14 cellular contexts compared by ENCODE assay signal in the genomic region with DNA sequence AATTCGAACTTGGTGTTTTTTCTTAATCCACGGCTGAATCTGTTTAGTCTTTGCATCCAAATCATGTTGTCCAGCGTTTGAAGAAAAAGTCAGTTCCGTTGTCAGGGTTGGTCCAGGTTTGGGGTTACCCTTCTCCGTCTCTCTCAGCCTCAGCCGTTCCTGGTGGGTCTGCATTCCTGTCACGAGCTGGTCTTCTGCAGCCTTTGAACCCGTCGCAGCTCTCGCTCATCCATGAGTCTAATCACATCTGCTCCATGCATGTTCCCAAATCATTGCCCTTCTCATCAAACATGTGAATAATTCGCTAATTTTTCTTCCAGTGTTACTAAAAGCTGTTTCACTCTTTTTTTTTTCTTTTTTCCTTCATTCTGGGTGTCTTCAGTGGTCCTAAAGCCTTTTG.
"Had no signal": no experiment of that assay in that cellular context is flagged by ENCODE, and none has a peak within 500 bp of the region (broad histone marks: within the 10 kb centered on the region; RNA-seq: fewer than 3 reads in every experiment).

No MANE protein-coding gene starts in this region.

- H3K27ac ChIP-seq: ascending aorta, psoas muscle, stomach, thoracic aorta, vagina, VCaP had no signal

- ATAC-seq: activated naive CD8-positive, alpha-beta T cell treated with anti-CD3 and anti-CD28 coated beads, Interleukin-2, amount 50 U/mL, for 24 hours; left colon; natural killer cell; psoas muscle had no signal

- H3K4me3 ChIP-seq: ascending aorta, psoas muscle, stomach, thoracic aorta, vagina had no signal

- H3K27me3 ChIP-seq: ascending aorta, vagina had no signal

- H3K36me3 ChIP-seq: ascending aorta, stomach, thoracic aorta, vagina had no signal

- H3K4me3 Mint-ChIP-seq: activated naive CD8-positive, alpha-beta T cell treated with anti-CD3 and anti-CD28 coated beads, Interleukin-2, amount 50 U/mL, for 24 hours; activated T-cell treated with anti-CD3 and anti-CD28 coated beads, Interleukin-2, amount 50 U/mL, for 24 hours; natural killer cell had no signal

- H3K9me3 Mint-ChIP-seq: activated naive CD8-positive, alpha-beta T cell treated with anti-CD3 and anti-CD28 coated beads, Interleukin-2, amount 50 U/mL, for 24 hours; activated T-cell treated with anti-CD3 and anti-CD28 coated beads, Interleukin-2, amount 50 U/mL, for 24 hours; natural killer cell had no signal

- H3K36me3 Mint-ChIP-seq: natural killer cell had no signal

- H3K9me3 ChIP-seq: ascending aorta, psoas muscle, stomach, thoracic aorta, vagina had no signal

- DNase-seq: activated CD4-positive, alpha-beta T cell treated with anti-CD3 and anti-CD28 coated beads for 48 hours; activated naive CD8-positive, alpha-beta T cell treated with anti-CD3 and anti-CD28 coated beads, Interleukin-2, amount 50 U/mL, for 24 hours; activated T-cell treated with anti-CD3 and anti-CD28 coated beads, Interleukin-2, amount 50 U/mL, for 24 hours; foreskin melanocyte; left colon; mammary epithelial cell; natural killer cell; stimulated activated CD4-positive, alpha-beta T cell treated with anti-CD3 and anti-CD28 coated beads, Interleukin-4, amount 100 ng/mL, for 1 hour; stomach had no signal

- H3K27ac Mint-ChIP-seq: activated naive CD8-positive, alpha-beta T cell treated with anti-CD3 and anti-CD28 coated beads, Interleukin-2, amount 50 U/mL, for 24 hours; activated T-cell treated with anti-CD3 and anti-CD28 coated beads, Interleukin-2, amount 50 U/mL, for 24 hours; natural killer cell had no signal
